ENCODE assay signal across 8 cellular contexts in the genomic region with DNA sequence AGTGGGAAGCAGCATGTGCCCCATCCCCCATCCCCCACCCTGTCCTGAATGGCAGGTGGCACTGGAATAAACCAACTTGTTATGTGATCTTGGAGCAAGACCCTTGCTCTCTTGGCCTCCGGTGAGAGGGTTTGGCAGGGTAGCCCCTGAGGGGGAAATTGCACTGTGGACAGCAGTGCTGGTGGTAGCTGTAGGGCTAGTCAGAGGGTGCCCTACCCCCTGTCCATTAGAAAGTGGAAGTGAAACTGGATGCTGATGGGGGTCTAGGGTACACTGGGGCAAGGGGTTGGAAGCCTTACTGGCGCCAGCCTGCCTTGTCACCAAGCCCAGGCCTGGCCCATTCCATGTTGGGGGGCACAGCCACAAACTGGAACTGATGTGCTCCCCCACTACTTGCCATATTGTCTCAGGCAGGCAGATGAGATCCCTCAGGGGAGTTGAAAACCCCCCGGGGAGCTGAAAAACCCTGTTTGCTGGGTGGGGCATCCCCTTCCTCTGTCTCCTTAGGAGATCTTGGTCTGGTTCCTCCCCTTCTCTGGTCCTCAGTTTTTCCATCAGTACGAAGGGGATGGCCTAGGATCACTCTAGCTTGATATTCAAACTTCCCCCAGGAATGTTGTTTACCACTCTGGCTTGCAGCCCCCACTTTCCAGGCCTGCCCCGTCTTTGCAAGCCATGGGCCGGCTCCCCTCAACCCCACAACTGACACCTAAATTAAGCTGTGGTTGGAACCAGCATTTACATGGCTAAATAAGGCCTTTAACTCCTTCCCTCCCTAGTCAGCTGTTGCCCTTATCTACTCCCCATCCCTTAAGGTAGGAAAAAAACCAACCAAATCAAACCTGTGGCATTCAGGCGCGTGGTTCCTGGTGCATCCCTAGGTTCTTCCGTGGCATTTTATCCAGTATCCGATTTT. TPM values are rescaled to one million over a fixed set of nuclear protein-coding genes. Genes with fewer than 3 reads are reported as not detected.
DNase-seq lines count a peak whose midpoint lies in the region; ATAC-seq and TF ChIP-seq lines count a peak whose summit lies in the region.

No MANE protein-coding gene starts in this region.

- H3K27ac Mint-ChIP-seq in naive thymus-derived CD8-positive, alpha-beta T cell, result peak overlapping the region in 1 of 10 donors; percentile 38

- peak overlapping the region in 7 of 10 donors; percentile 2 to 70 (median 52) for H3K4me3 Mint-ChIP-seq in naive thymus-derived CD8-positive, alpha-beta T cell

- H3K36me3 ChIP-seq in adrenal gland (replicated peaks in 1 of 2), result no peaks in the 10 kb centered on the region

- H3K36me3 Mint-ChIP-seq in naive thymus-derived CD8-positive, alpha-beta T cell, result peaks cover 0 to 5% (median 1%) of the 10 kb centered on the region in 3 donors

- POLR2A ChIA-PET in naive thymus-derived CD8-positive, alpha-beta T cell (lab: Charles Lee), result no interaction called here

- H3K9me3 Mint-ChIP-seq in naive thymus-derived CD8-positive, alpha-beta T cell, result peaks cover 0 to 2% (median 0%) of the 10 kb centered on the region in 9 donors

- H3K4me1 Mint-ChIP-seq in naive thymus-derived CD8-positive, alpha-beta T cell, result peaks cover 9 to 36% (median 13%) of the 10 kb centered on the region in 4 donors

- ATAC-seq in GM18499 (IDR thresholded peaks at IDR 0.05; ENCODE audit: insufficient read depth, unreplicated experiment) (peak; percentile 40), HG02678 (IDR thresholded peaks at IDR 0.05; ENCODE audit: unreplicated experiment) (peak; percentile 49), GM19455 (IDR thresholded peaks at IDR 0.05; ENCODE audit: unreplicated experiment) (no peak)
- ATAC-seq in naive thymus-derived CD8-positive, alpha-beta T cell, result no peak

- peak overlapping the region in 3 of 4 donors; percentile 91 to 97 (median 92) for H3K4me3 ChIP-seq in adrenal gland

- peaks cover 10 to 37% (median 34%) of the 10 kb centered on the region in 5 donors for H3K27me3 Mint-ChIP-seq in naive thymus-derived CD8-positive, alpha-beta T cell

- no peak for TF ChIP-seq POLR2A in adrenal gland (IDR thresholded peaks at IDR 0.05)

- peaks cover 44 to 72% of the 10 kb centered on the region in 2 donors for H3K4me1 ChIP-seq in adrenal gland (replicated peaks in 1 of 2)

- intact Hi-C loops in adrenal gland (cut with DNase I), result no loop called here

- peak in 3 of 7 donors; percentile 18 to 36 (median 30) for DNase-seq in adrenal gland
- DNase-seq in naive thymus-derived CD8-positive, alpha-beta T cell, result peak in 2 of 10 donors; percentile 15 to 63
- no peak for DNase-seq in HUDEP-2 (lab: John Stamatoyannopoulos, UW; ENCODE audit: unreplicated experiment in 76 of 76)
- no peak for DNase-seq in epidermal melanocyte (ENCODE audit: insufficient read length, low spot score)
- no peak for DNase-seq in EL

- no peak for TF ChIP-seq CTCF in adrenal gland (IDR thresholded peaks at IDR 0.05)

- no peaks in the 10 kb centered on the region for H3K27me3 ChIP-seq in adrenal gland

- peak overlapping the region; percentile 27 to 97 (median 90) for H3K27ac ChIP-seq in adrenal gland

- 72 to 79% (median 74%) methylated on average over 9 to 10 of the region's 10 CpGs for WGBS in adrenal gland, 4 donors

- H3K9me3 ChIP-seq in adrenal gland (replicated peaks in 1 of 3), result no peaks in the 10 kb centered on the region

RNA-seq across cellular contexts. Expression of a gene that starts 14.4 kb away (rescaled TPM):
- total RNA-seq in adrenal gland, result 100 to 1,000 TPM in 5 of 8 donors, 10 to 100 TPM in 3; 86.8 to 293 (median 151) TPM
- polyA plus RNA-seq in adrenal gland, result 100 to 1,000 TPM in 2 of 3 donors, 10 to 100 TPM in 1; 59.4 to 254 (median 108) TPM
- under 1 TPM; 0.71 to 0.83 TPM for total RNA-seq in naive thymus-derived CD8-positive, alpha-beta T cell
- not detected for polyA plus RNA-seq in naive thymus-derived CD8-positive, alpha-beta T cell

RNA-seq across cellular contexts. Expression of a gene that starts 35.0 kb away (rescaled TPM):
- total RNA-seq in adrenal gland, result 1 to 10 TPM in 1 of 8 donors, under 1 TPM in 6, not detected in 1; 0.12 to 1.9 (median 0.42) TPM
- 1 to 10 TPM in 1 of 3 donors, under 1 TPM in 2; 0.16 to 1.4 (median 0.51) TPM for polyA plus RNA-seq in adrenal gland
- total RNA-seq in naive thymus-derived CD8-positive, alpha-beta T cell, result not detected
- polyA plus RNA-seq in naive thymus-derived CD8-positive, alpha-beta T cell, result under 1 TPM in 2 of 3 donors, not detected in 1; 0.05 to 0.19 TPM

Comparison
In these comparisons a context has a peak if more than half of its experiments do, and no peak if none do; other contexts are left out.
1. ATAC-seq: peak in GM18499 (single experiment) and HG02678 (single experiment); none in naive thymus-derived CD8-positive, alpha-beta T cell (0 of 2) and GM19455 (single experiment).
2. RNA of a gene that starts 14.4 kb away (total RNA-seq): 86.8 to 293 TPM in adrenal gland; 0.71 to 0.83 TPM in naive thymus-derived CD8-positive, alpha-beta T cell; every median in the first group is over 10 times any median in the second.